ENCODE assay signal across 10 cellular contexts in genomic region chr5:138349842-138350635, GRCh38. TPM values are rescaled to one million over a fixed set of nuclear protein-coding genes. Genes with fewer than 3 reads are reported as not detected.
DNase-seq lines count a peak whose midpoint lies in the region; ATAC-seq and TF ChIP-seq lines count a peak whose summit lies in the region.
"Had no signal": no experiment of that assay in that cellular context is flagged by ENCODE, and none has a peak within 500 bp of the region (broad histone marks: within the 10 kb centered on the region; RNA-seq: fewer than 3 reads in every experiment).

No MANE protein-coding gene starts in this region.

- peak; percentile 46 for ATAC-seq in Right ventricle myocardium superior (ENCODE audit: poor library complexity)
- no peak for ATAC-seq in left cardiac atrium

- H3K27ac Mint-ChIP-seq in immature natural killer cell (peak overlapping the region in 3 of 6 donors; percentile 12 to 72 (median 57)), type B pancreatic cell (peak overlapping the region; percentile 57)

- H3K4me1 Mint-ChIP-seq in immature natural killer cell (peaks cover 31 to 40% of the 10 kb centered on the region in 2 donors), type B pancreatic cell (ENCODE audit: unreplicated experiment) (peaks cover 21% of the 10 kb centered on the region)

- H3K27me3 Mint-ChIP-seq in immature natural killer cell (ENCODE audit: low read depth in 3 of 3) (peaks cover 10 to 23% (median 15%) of the 10 kb centered on the region in 3 donors), type B pancreatic cell (no peaks in the 10 kb centered on the region)

- H3K9me3 Mint-ChIP-seq in immature natural killer cell (peaks cover 0 to 6% (median 0%) of the 10 kb centered on the region in 6 donors), type B pancreatic cell (peaks cover 12% of the 10 kb centered on the region)

- intact Hi-C loops in Right ventricle myocardium superior (cut with DNase I), result no loop called here
- intact Hi-C loops in left cardiac atrium (cut with DNase I), result no loop called here

- DNase-seq in Right ventricle myocardium superior (no peak), left cardiac atrium (no peak), astrocyte of the hippocampus (ENCODE audit: low read depth, low spot score) (peak; percentile 41), immature natural killer cell (no peak), type B pancreatic cell (ENCODE audit: extremely low spot score, unreplicated experiment) (no peak), occipital lobe (lab: John Stamatoyannopoulos, UW) (no peak), HCEC 1CT (no peak), HUDEP-2 (lab: John Stamatoyannopoulos, UW; ENCODE audit: unreplicated experiment in 76 of 76) (no peak)
- DNase-seq: activated CD8-positive, alpha-beta memory T cell treated with anti-CD3 and anti-CD28 coated beads, Interleukin-2, amount 50 U/mL, for 4 hours had no signal

- H3K4me3 Mint-ChIP-seq in immature natural killer cell, result peak overlapping the region in 3 of 5 donors; percentile 8 to 40 (median 20)
- peak overlapping the region; percentile 22 for H3K4me3 Mint-ChIP-seq in type B pancreatic cell
- H3K4me3 Mint-ChIP-seq: T-helper 2 cell treated with Interferon-gamma antibody and Interleukin-4, amounts not matched to agents 5 μg/mL and 100 μg/mL, for 36 hours had no signal

- H3K36me3 Mint-ChIP-seq in immature natural killer cell (peaks cover 0 to 16% (median 5%) of the 10 kb centered on the region in 3 donors), type B pancreatic cell (peaks cover 33% of the 10 kb centered on the region)

- TF ChIP-seq CTCF in type B pancreatic cell (conservative IDR thresholded peaks at IDR 0.05), result no peak

RNA-seq across cellular contexts. Expression of gene KDM3B, which starts 2.4 kb away (rescaled TPM):
- 36.9 TPM for total RNA-seq in Right ventricle myocardium superior
- 10 to 100 TPM; 33.9 to 39.8 TPM for total RNA-seq in left cardiac atrium
- polyA plus RNA-seq in immature natural killer cell, result 10 to 100 TPM in 1 of 3 donors, 1 to 10 TPM in 2; 4.0 to 14.5 (median 7.2) TPM
- 88.8 and 97.7 TPM in 2 replicates for total RNA-seq in type B pancreatic cell (ENCODE audit: low replicate concordance)
- 84.1 TPM for total RNA-seq in occipital lobe

RNA-seq across cellular contexts. Expression of gene FAM53C, which starts 12.0 kb away (rescaled TPM):
- 27.9 TPM for total RNA-seq in Right ventricle myocardium superior
- total RNA-seq in left cardiac atrium, result 10 to 100 TPM; 17.8 to 20.0 TPM
- 10 to 100 TPM; 16.2 to 32.1 (median 25.2) TPM for polyA plus RNA-seq in immature natural killer cell
- 48.2 and 56.4 TPM in 2 replicates for total RNA-seq in type B pancreatic cell (ENCODE audit: low replicate concordance)
- total RNA-seq in occipital lobe, result 26.4 TPM

RNA-seq across cellular contexts. Expression of gene CDC25C, which starts 18.4 kb away (rescaled TPM):
- total RNA-seq in Right ventricle myocardium superior, result 0.16 TPM
- total RNA-seq in left cardiac atrium, result under 1 TPM in 1 of 2 donors, not detected in 1; 0.21 TPM
- polyA plus RNA-seq in immature natural killer cell, result 1 to 10 TPM in 1 of 3 donors, under 1 TPM in 2; 0.19 to 2.3 (median 0.57) TPM
- 4.1 and 17.2 TPM in 2 replicates for total RNA-seq in type B pancreatic cell (ENCODE audit: low replicate concordance)
- total RNA-seq in occipital lobe, result 2.3 TPM
